1 cellular context compared by ENCODE assay signal in genomic region chr6:7910654-7911344, GRCh38.
A peak's percentile ranks its signal among the peaks of the same experiment; 100 is the strongest.
TF ChIP-seq lines count a peak whose summit lies in the region.

Gene TXNDC5 (minus strand): TSS chr6:7910788. CDS start chr6:7910776, 12 bp downstream.

TF ChIP-seq in K562, 482 proteins besides CTCF, POLR2A, EP300 and RAD21 (continued from another document):
- TF ChIP-seq ZBED1 (IDR thresholded peaks at IDR 0.05) (no peak), FOXP1 (CRISPR knock-in tag; IDR thresholded peaks at IDR 0.05) (no peak), ZNF57 (CRISPR knock-in tag; IDR thresholded peaks at IDR 0.05) (no peak), TFAP4 (CRISPR knock-in tag; IDR thresholded peaks at IDR 0.05; ENCODE audit: borderline replicate concordance) (peak; percentile 71; the same call in 1 of the 2 replicates)
